In the genomic region with DNA sequence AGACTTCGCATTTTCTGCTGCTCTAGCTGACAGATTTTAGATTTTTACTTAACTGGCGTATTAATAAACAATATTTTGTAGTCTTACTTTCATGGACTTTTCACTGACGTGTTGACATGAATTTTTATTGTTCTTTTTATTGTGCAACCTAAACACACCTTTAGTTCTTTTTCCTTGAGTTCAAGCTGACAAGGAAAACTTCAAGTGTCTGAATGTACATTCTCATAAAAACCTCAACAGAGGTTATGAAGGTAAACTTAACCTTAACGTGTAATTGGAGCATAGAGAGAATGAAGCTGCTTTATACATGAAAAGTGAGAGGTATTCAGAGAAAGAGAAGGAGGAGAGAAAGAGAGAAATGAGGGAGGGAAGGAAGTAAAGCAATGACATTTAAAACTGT, we compare ENCODE assay signal across 9 cellular contexts.
"Had no signal": no experiment of that assay in that cellular context is flagged by ENCODE, and none has a peak within 500 bp of the region (broad histone marks: within the 10 kb centered on the region; RNA-seq: fewer than 3 reads in every experiment).

No MANE protein-coding gene starts in this region.

- H3K9me3 ChIP-seq: HAP-1 had no signal

- H3K4me3 ChIP-seq: HAP-1, K562 had no signal

- H3K4me1 ChIP-seq: HAP-1 had no signal

- H3K9me3 Mint-ChIP-seq: HFFc6 had no signal

- H3K36me3 ChIP-seq: HAP-1 had no signal

- ATAC-seq: HCT116, K562 had no signal

- DNase-seq: GOT3, H7, HFFc6, IMR-90, KG1 had no signal

- H3K4me3 Mint-ChIP-seq: HFFc6 had no signal

- H3K27ac Mint-ChIP-seq: HFFc6 had no signal

- FAIRE-seq: HTR-8/SVneo, K562 had no signal
